ENCODE assay signal across 8 cellular contexts in the genomic region with DNA sequence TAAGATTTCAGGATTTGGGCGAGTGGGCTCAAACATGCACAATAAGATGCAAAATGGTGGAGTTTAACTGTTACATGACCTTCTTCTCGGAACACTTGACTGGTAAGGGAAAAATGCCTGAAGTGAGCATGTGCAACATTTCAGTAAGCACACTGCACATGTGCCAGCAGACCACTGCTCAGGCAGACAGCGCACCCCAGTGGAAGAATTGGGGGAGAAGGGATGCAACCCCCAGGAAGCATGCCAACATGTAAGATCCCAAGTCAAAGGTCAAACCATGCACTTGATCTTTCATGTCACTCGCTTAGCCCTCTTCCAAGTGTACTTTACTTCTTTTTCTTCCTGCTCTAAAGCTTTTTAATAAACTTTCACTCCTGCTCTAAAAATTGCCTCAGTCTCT.
DNase-seq lines count a peak whose midpoint lies in the region; ATAC-seq and TF ChIP-seq lines count a peak whose summit lies in the region.

No MANE protein-coding gene starts in this region.

- peak; percentile 27 for TF ChIP-seq CTCF in mesothelial cell of epicardium (IDR thresholded peaks at IDR 0.05; ENCODE audit: unreplicated experiment)

- peak; percentile 25 for DNase-seq in stimulated activated CD4-positive, alpha-beta T cell treated with anti-CD3 and anti-CD28 coated beads, Interleukin-1b, Interleukin-23, amount 100 ng/mL, for 48 hours
- DNase-seq in stimulated activated CD4-positive, alpha-beta T cell treated with anti-CD3 and anti-CD28 coated beads, Interleukin-4, amount 100 ng/mL, for 1 hour: no peak
- DNase-seq in mesothelial cell of epicardium (ENCODE audit: low spot score in 2 of 2, unreplicated experiment in 2 of 2) (no peak), NCI-H1105 (lab: John Stamatoyannopoulos, UW) (no peak), DMS153 treated with DMSO at 0.1 percent for 48 hours (lab: John Stamatoyannopoulos, UW; ENCODE audit: unreplicated experiment) (no peak)

- no peak overlapping the region for H3K4me3 Mint-ChIP-seq in mesothelial cell of epicardium

- H3K9me3 Mint-ChIP-seq in mesothelial cell of epicardium: peaks cover 9% of the 10 kb centered on the region

- no peaks in the 10 kb centered on the region for H3K27me3 Mint-ChIP-seq in mesothelial cell of epicardium (ENCODE audit: low read depth)

- peaks cover 3% of the 10 kb centered on the region for H3K4me1 Mint-ChIP-seq in mesothelial cell of epicardium

- ATAC-seq in HG03457 (IDR thresholded peaks at IDR 0.05; ENCODE audit: unreplicated experiment) (peak; percentile 69), SK-N-SH treated with all-trans-retinoic acid at 6 μM for 48 hours (peak; percentile 52; the same call in 1 of the 3 replicates), HG03378 (IDR thresholded peaks at IDR 0.05; ENCODE audit: unreplicated experiment) (no peak)

- H3K27ac Mint-ChIP-seq in mesothelial cell of epicardium: no peak overlapping the region

- H3K36me3 Mint-ChIP-seq in mesothelial cell of epicardium: no peaks in the 10 kb centered on the region

TF ChIP-seq in SK-N-SH treated with all-trans-retinoic acid at 6 μM for 48 hours, 23 proteins besides CTCF, POLR2A, EP300 and RAD21:
- TF ChIP-seq ZFP30 (CRISPR knock-in tag; IDR thresholded peaks at IDR 0.05) (no peak), CSDC2 (CRISPR knock-in tag; IDR thresholded peaks at IDR 0.05) (no peak), TCF4 (CRISPR knock-in tag; IDR thresholded peaks at IDR 0.05; ENCODE audit: borderline replicate concordance) (no peak), ESRRG (CRISPR knock-in tag; IDR thresholded peaks at IDR 0.05) (no peak)
